ENCODE assay signal across 1 cellular context in genomic region chr2:160429248-160430000, GRCh38.
TF ChIP-seq lines count a peak whose summit lies in the region.

No MANE protein-coding gene starts in this region.

TF ChIP-seq in HepG2, 621 proteins besides CTCF, POLR2A, EP300 and RAD21:
- TF ChIP-seq SNAPC4 (CRISPR knock-in tag; IDR thresholded peaks at IDR 0.05): no peak
- TF ChIP-seq HOMEZ (CRISPR knock-in tag; IDR thresholded peaks at IDR 0.05; ENCODE audit: low read depth): peak; percentile 58; the same call in 1 of the 2 replicates
- no peak for TF ChIP-seq RFX1 (IDR thresholded peaks at IDR 0.05)
- peak; percentile 79 for TF ChIP-seq YY1 (IDR thresholded peaks at IDR 0.05; ENCODE audit: insufficient read depth, insufficient replicate concordance, low read depth, low read length)
- 0 out of 2 replicates have a peak, but pooled peaks have one; percentile 17 for TF ChIP-seq FOXA3 (CRISPR knock-in tag; IDR thresholded peaks at IDR 0.05)
- peak; percentile 65 for TF ChIP-seq SMC3 (IDR thresholded peaks at IDR 0.05; ENCODE audit: low read length)
- peak; percentile 35 for TF ChIP-seq STAG1 (CRISPR knock-in tag; IDR thresholded peaks at IDR 0.05)
- 0 out of 2 replicates have a peak, but pooled peaks have one; percentile 19 for TF ChIP-seq KAT8 (CRISPR knock-in tag; IDR thresholded peaks at IDR 0.05)
TF ChIP-seq in HepG2: peak in this region for 6.
